Comparison of ENCODE assay signal across 22 cellular contexts in genomic region chr2:166959556-166959955, GRCh38.
"Had no signal": no experiment of that assay in that cellular context is flagged by ENCODE, and none has a peak within 500 bp of the region (broad histone marks: within the 10 kb centered on the region; RNA-seq: fewer than 3 reads in every experiment).

No MANE protein-coding gene starts in this region.

- H3K27me3 ChIP-seq: colonic mucosa, gastrocnemius medialis, heart right ventricle, right lobe of liver, suprapubic skin, tibial artery, upper lobe of left lung, uterus had no signal

- H3K27ac Mint-ChIP-seq: endodermal cell; naive thymus-derived CD8-positive, alpha-beta T cell; stimulated activated effector memory CD8-positive, alpha-beta T cell treated with anti-CD3 and anti-CD28 coated beads, Interleukin-12 subunit alpha, Interleukin-12 subunit beta, amount 100 ng/mL, for 72 hours had no signal

- H3K9me3 ChIP-seq: colonic mucosa, gastrocnemius medialis, heart right ventricle, mucosa of descending colon, psoas muscle, right lobe of liver, suprapubic skin, tibial artery, upper lobe of left lung, uterus had no signal

- H3K27ac ChIP-seq: colonic mucosa, gastrocnemius medialis, heart right ventricle, psoas muscle, right lobe of liver, suprapubic skin, tibial artery, upper lobe of left lung, uterus had no signal

- H3K36me3 ChIP-seq: colonic mucosa, gastrocnemius medialis, heart right ventricle, right lobe of liver, suprapubic skin, tibial artery, upper lobe of left lung, uterus had no signal

- H3K4me1 ChIP-seq: colonic mucosa, right lobe of liver, suprapubic skin, upper lobe of left lung, uterus had no signal

- DNase-seq: colonic mucosa; effector CD4-positive, alpha-beta T cell; endodermal cell; gastrocnemius medialis; heart right ventricle; hypothalamus; islet precursor cell; mucosa of descending colon; naive thymus-derived CD8-positive, alpha-beta T cell; psoas muscle; right lobe of liver; stimulated activated CD4-positive, alpha-beta T cell treated with anti-CD3 and anti-CD28 coated beads, Interleukin-4, amount 100 ng/mL, for 1 hour; stimulated activated CD8-positive, alpha-beta memory T cell treated with anti-CD3 and anti-CD28 coated beads, Interleukin-4, amount 100 ng/mL, for 48 hours; stimulated activated naive CD8-positive, alpha-beta T cell treated with anti-CD3 and anti-CD28 coated beads, Interleukin-15, Interleukin-2, amounts not matched to agents 100 U/mL and 50 U/mL, for 24 hours; tibial artery; upper lobe of left lung; uterus had no signal

- ATAC-seq: esophagus mucosa; gastrocnemius medialis; heart right ventricle; left lobe of liver; mucosa of descending colon; naive thymus-derived CD8-positive, alpha-beta T cell; psoas muscle; right lobe of liver; stimulated activated effector memory CD8-positive, alpha-beta T cell treated with anti-CD3 and anti-CD28 coated beads, Interleukin-12 subunit alpha, Interleukin-12 subunit beta, amount 100 ng/mL, for 72 hours; stimulated activated naive CD8-positive, alpha-beta T cell treated with anti-CD3 and anti-CD28 coated beads, Interleukin-15, Interleukin-2, amounts not matched to agents 100 U/mL and 50 U/mL, for 24 hours had no signal

- H3K36me3 Mint-ChIP-seq: naive thymus-derived CD8-positive, alpha-beta T cell; stimulated activated effector memory CD8-positive, alpha-beta T cell treated with anti-CD3 and anti-CD28 coated beads, Interleukin-12 subunit alpha, Interleukin-12 subunit beta, amount 100 ng/mL, for 72 hours had no signal

- H3K4me1 Mint-ChIP-seq: endodermal cell; stimulated activated effector memory CD8-positive, alpha-beta T cell treated with anti-CD3 and anti-CD28 coated beads, Interleukin-12 subunit alpha, Interleukin-12 subunit beta, amount 100 ng/mL, for 72 hours had no signal

- H3K4me3 Mint-ChIP-seq: endodermal cell; naive thymus-derived CD8-positive, alpha-beta T cell; neural crest cell; stimulated activated effector memory CD8-positive, alpha-beta T cell treated with anti-CD3 and anti-CD28 coated beads, Interleukin-12 subunit alpha, Interleukin-12 subunit beta, amount 100 ng/mL, for 72 hours had no signal

- H3K4me3 ChIP-seq: colonic mucosa, gastrocnemius medialis, heart right ventricle, mucosa of descending colon, psoas muscle, right lobe of liver, suprapubic skin, tibial artery, upper lobe of left lung, uterus had no signal

- H3K9me3 Mint-ChIP-seq: endodermal cell, neural crest cell had no signal
